Comparison of ENCODE assay signal across 1 cellular context in genomic region chr1:204361341-204361771, GRCh38.
A peak's percentile ranks its signal among the peaks of the same experiment; 100 is the strongest.
TF ChIP-seq lines count a peak whose summit lies in the region.

No MANE protein-coding gene starts in this region.

TF ChIP-seq in K562, 482 proteins besides CTCF, POLR2A, EP300 and RAD21:
- TF ChIP-seq RNF2 (IDR thresholded peaks at IDR 0.05) (peak; percentile 38; the same call in 1 of the 2 replicates), MCM2 (IDR thresholded peaks at IDR 0.05; ENCODE audit: low read depth) (no peak), HDAC3 (IDR thresholded peaks at IDR 0.05; ENCODE audit: borderline replicate concordance, partially characterized antibody) (no peak), ELF2 (CRISPR knock-in tag; IDR thresholded peaks at IDR 0.05) (no peak), BCL6 (CRISPR knock-in tag; IDR thresholded peaks at IDR 0.05) (no peak), TRIM28 (IDR thresholded peaks at IDR 0.05) (no peak), PCBP1 (IDR thresholded peaks at IDR 0.05; ENCODE audit: low read depth, low read length, poor library complexity, severe bottlenecking) (no peak), HLTF (IDR thresholded peaks at IDR 0.05) (no peak), RNF219 (CRISPR knock-in tag; IDR thresholded peaks at IDR 0.05) (no peak), ZNF76 (CRISPR knock-in tag; IDR thresholded peaks at IDR 0.05; ENCODE audit: borderline replicate concordance) (no peak), TFAM (CRISPR knock-in tag; conservative IDR thresholded peaks at IDR 0.05) (no peak), ZNF639 (CRISPR knock-in tag; conservative IDR thresholded peaks at IDR 0.05 in 1 of 2, IDR thresholded peaks at IDR 0.05 in 1 of 2) (no peak), L3MBTL2 (IDR thresholded peaks at IDR 0.05) (peak; percentile 48; the same call in 1 of the 2 replicates), HCFC1 (IDR thresholded peaks at IDR 0.05; ENCODE audit: low read depth, low read length) (no peak), THAP7 (CRISPR knock-in tag; IDR thresholded peaks at IDR 0.05) (no peak), ZBTB33 (CRISPR knock-in tag; IDR thresholded peaks at IDR 0.05) (no peak)
TF ChIP-seq in K562: peak in this region for 2.
